Comparison of ENCODE assay signal across 1 cellular context in the genomic region with DNA sequence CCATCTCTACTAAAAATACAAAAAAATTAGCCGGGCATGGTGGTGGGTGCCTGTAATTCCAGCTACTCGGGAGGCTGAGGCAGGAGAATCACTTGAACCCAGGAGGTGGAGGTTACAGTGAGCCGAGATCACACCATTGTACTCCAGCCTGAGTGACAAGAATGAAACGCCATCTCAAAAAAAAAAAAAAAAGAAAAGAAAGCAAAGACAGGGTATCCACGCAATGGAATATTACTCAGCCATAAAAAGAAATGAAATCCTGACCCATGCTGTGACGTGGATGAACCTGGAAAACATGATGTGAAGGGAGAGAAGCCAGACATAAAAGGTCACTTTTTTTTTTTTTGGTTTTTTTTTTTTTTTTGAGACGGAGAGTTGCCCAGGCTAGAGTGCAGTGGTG. TPM values are rescaled to one million over a fixed set of nuclear protein-coding genes. Genes with fewer than 3 reads are reported as not detected.
"Had no signal": no experiment of that assay in that cellular context is flagged by ENCODE, and none has a peak within 500 bp of the region (broad histone marks: within the 10 kb centered on the region; RNA-seq: fewer than 3 reads in every experiment).

No MANE protein-coding gene starts in this region.

RNA-seq across cellular contexts. Expression of gene PTGES, which starts 7.9 kb away (rescaled TPM):
- total RNA-seq: myocyte had no signal
